In genomic region chr3:104066658-104067057, GRCh38 we compare ENCODE assay signal across 18 cellular contexts.
A peak's percentile ranks its signal among the peaks of the same experiment; 100 is the strongest.
DNase-seq lines count a peak whose midpoint lies in the region; ATAC-seq, FAIRE-seq and TF ChIP-seq lines count a peak whose summit lies in the region.
"Had no signal": no experiment of that assay in that cellular context is flagged by ENCODE, and none has a peak within 500 bp of the region (broad histone marks: within the 10 kb centered on the region; RNA-seq: fewer than 3 reads in every experiment).

No MANE protein-coding gene starts in this region.

- intact Hi-C loops in heart right ventricle (cut with DNase I) (no loop called here), posterior vena cava (cut with DNase I) (no loop called here)

- DNase-seq in HTR-8/SVneo (ENCODE audit: insufficient read length, low spot score) (peak; percentile 6), fibroblast of the aortic adventitia (ENCODE audit: low read depth) (peak; percentile 30), skeletal muscle cell (ENCODE audit: low read depth) (peak; percentile 69), heart right ventricle (no peak), posterior vena cava (ENCODE audit: low spot score) (no peak)
- DNase-seq in activated T-cell treated with anti-CD3 and anti-CD28 coated beads, Interleukin-2, amount 50 U/mL, for 72 hours = no peak
- DNase-seq: activated B cell treated with CpG ODN at 0.5 μM for 24 hours; CD8-positive, alpha-beta T cell; GDM1; GOT3; MG63; midbrain; nucleus accumbens; stomach had no signal

- H3K27me3 Mint-ChIP-seq in activated T-cell treated with anti-CD3 and anti-CD28 coated beads, Interleukin-2, amount 50 U/mL, for 72 hours (ENCODE audit: low read depth) = no peaks in the 10 kb centered on the region
- H3K27me3 Mint-ChIP-seq: activated B cell treated with CpG ODN at 0.5 μM for 24 hours; activated naive CD4-positive, alpha-beta T cell treated with anti-CD3 and anti-CD28 coated beads, Interleukin-2, amount 50 U/mL, for 24 hours had no signal

- peaks cover 0 to 6% of the 10 kb centered on the region in 2 donors for H3K9me3 Mint-ChIP-seq in activated T-cell treated with anti-CD3 and anti-CD28 coated beads, Interleukin-2, amount 50 U/mL, for 72 hours
- H3K9me3 Mint-ChIP-seq: activated B cell treated with CpG ODN at 0.5 μM for 24 hours; activated naive CD4-positive, alpha-beta T cell treated with anti-CD3 and anti-CD28 coated beads, Interleukin-2, amount 50 U/mL, for 24 hours; CD8-positive, alpha-beta T cell had no signal

- H3K4me1 Mint-ChIP-seq in activated T-cell treated with anti-CD3 and anti-CD28 coated beads, Interleukin-2, amount 50 U/mL, for 72 hours (ENCODE audit: low read depth) = no peaks in the 10 kb centered on the region
- H3K4me1 Mint-ChIP-seq: activated B cell treated with CpG ODN at 0.5 μM for 24 hours; activated naive CD4-positive, alpha-beta T cell treated with anti-CD3 and anti-CD28 coated beads, Interleukin-2, amount 50 U/mL, for 24 hours had no signal

- no peak for TF ChIP-seq CTCF in fibroblast of the aortic adventitia (IDR thresholded peaks at IDR 0.05; ENCODE audit: insufficient read depth, low read length)
- no peak for TF ChIP-seq CTCF in heart right ventricle (IDR thresholded peaks at IDR 0.05)

- FAIRE-seq in HTR-8/SVneo (lab: Jason Lieb, UNC) = no peak

- H3K9me3 ChIP-seq in heart right ventricle = peaks cover 0 to 7% (median 0%) of the 10 kb centered on the region in 11 donors
- H3K9me3 ChIP-seq: MG63, stomach had no signal

- H3K27ac Mint-ChIP-seq in activated T-cell treated with anti-CD3 and anti-CD28 coated beads, Interleukin-2, amount 50 U/mL, for 72 hours = no peak overlapping the region
- H3K27ac Mint-ChIP-seq: activated B cell treated with CpG ODN at 0.5 μM for 24 hours; activated naive CD4-positive, alpha-beta T cell treated with anti-CD3 and anti-CD28 coated beads, Interleukin-2, amount 50 U/mL, for 24 hours; CD8-positive, alpha-beta T cell had no signal

- H3K36me3 ChIP-seq in heart right ventricle = no peaks in the 10 kb centered on the region
- H3K36me3 ChIP-seq: MG63, stomach had no signal

- no peaks in the 10 kb centered on the region for H3K36me3 Mint-ChIP-seq in activated T-cell treated with anti-CD3 and anti-CD28 coated beads, Interleukin-2, amount 50 U/mL, for 72 hours (ENCODE audit: insufficient read depth in 2 of 2)
- H3K36me3 Mint-ChIP-seq: activated naive CD4-positive, alpha-beta T cell treated with anti-CD3 and anti-CD28 coated beads, Interleukin-2, amount 50 U/mL, for 24 hours; CD8-positive, alpha-beta T cell had no signal

- H3K27ac ChIP-seq in heart right ventricle = no peak overlapping the region
- H3K27ac ChIP-seq: stomach had no signal

- peak; percentile 76 for ATAC-seq in SK-N-SH treated with all-trans-retinoic acid at 6 μM for 48 hours
- no peak for ATAC-seq in heart right ventricle
- no peak for ATAC-seq in activated T-cell treated with anti-CD3 and anti-CD28 coated beads, Interleukin-2, amount 50 U/mL, for 72 hours (replicated peaks in 1 of 2)
- no peak for ATAC-seq in GM21529 (IDR thresholded peaks at IDR 0.05; ENCODE audit: unreplicated experiment)
- ATAC-seq: CD8-positive, alpha-beta T cell had no signal

- WGBS in heart right ventricle, 2 donors = 49 to 59% methylated on average over 2 of the region's 2 CpGs

- no peaks in the 10 kb centered on the region for H3K4me1 ChIP-seq in heart right ventricle
- H3K4me1 ChIP-seq: stomach had no signal

- H3K4me3 ChIP-seq in fibroblast of the aortic adventitia (ENCODE audit: low read depth, low read length) (no peak overlapping the region), skeletal muscle cell (ENCODE audit: low read depth, low read length) (no peak overlapping the region), heart right ventricle (no peak overlapping the region)
- H3K4me3 ChIP-seq: MG63, smooth muscle cell, stomach had no signal

- H3K4me3 Mint-ChIP-seq in activated T-cell treated with anti-CD3 and anti-CD28 coated beads, Interleukin-2, amount 50 U/mL, for 72 hours = no peak overlapping the region
- H3K4me3 Mint-ChIP-seq: activated B cell treated with CpG ODN at 0.5 μM for 24 hours; activated naive CD4-positive, alpha-beta T cell treated with anti-CD3 and anti-CD28 coated beads, Interleukin-2, amount 50 U/mL, for 24 hours; CD8-positive, alpha-beta T cell had no signal

- no peaks in the 10 kb centered on the region for H3K27me3 ChIP-seq in heart right ventricle
- H3K27me3 ChIP-seq: MG63, stomach had no signal

TF ChIP-seq in SK-N-SH treated with all-trans-retinoic acid at 6 μM for 48 hours, 23 proteins besides CTCF, POLR2A, EP300 and RAD21 (continues in another document):
- no peak for TF ChIP-seq ZNF565 (CRISPR knock-in tag; conservative IDR thresholded peaks at IDR 0.05; ENCODE audit: low read depth)
- TF ChIP-seq ZC3H10 (CRISPR knock-in tag; IDR thresholded peaks at IDR 0.05) = no peak
- no peak for TF ChIP-seq BACH2 (CRISPR knock-in tag; IDR thresholded peaks at IDR 0.05; ENCODE audit: borderline replicate concordance)
- TF ChIP-seq, protein P1, sequence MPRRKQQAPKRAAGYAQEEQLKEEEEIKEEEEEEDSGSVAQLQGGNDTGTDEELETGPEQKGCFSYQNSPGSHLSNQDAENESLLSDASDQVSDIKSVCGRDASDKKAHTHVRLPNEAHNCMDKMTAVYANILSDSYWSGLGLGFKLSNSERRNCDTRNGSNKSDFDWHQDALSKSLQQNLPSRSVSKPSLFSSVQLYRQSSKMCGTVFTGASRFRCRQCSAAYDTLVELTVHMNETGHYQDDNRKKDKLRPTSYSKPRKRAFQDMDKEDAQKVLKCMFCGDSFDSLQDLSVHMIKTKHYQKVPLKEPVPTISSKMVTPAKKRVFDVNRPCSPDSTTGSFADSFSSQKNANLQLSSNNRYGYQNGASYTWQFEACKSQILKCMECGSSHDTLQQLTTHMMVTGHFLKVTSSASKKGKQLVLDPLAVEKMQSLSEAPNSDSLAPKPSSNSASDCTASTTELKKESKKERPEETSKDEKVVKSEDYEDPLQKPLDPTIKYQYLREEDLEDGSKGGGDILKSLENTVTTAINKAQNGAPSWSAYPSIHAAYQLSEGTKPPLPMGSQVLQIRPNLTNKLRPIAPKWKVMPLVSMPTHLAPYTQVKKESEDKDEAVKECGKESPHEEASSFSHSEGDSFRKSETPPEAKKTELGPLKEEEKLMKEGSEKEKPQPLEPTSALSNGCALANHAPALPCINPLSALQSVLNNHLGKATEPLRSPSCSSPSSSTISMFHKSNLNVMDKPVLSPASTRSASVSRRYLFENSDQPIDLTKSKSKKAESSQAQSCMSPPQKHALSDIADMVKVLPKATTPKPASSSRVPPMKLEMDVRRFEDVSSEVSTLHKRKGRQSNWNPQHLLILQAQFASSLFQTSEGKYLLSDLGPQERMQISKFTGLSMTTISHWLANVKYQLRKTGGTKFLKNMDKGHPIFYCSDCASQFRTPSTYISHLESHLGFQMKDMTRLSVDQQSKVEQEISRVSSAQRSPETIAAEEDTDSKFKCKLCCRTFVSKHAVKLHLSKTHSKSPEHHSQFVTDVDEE (CRISPR knock-in tag; IDR thresholded peaks at IDR 0.05) = no peak
- no peak for TF ChIP-seq ZNF70 (CRISPR knock-in tag; IDR thresholded peaks at IDR 0.05)
- TF ChIP-seq ISL1 (CRISPR knock-in tag; IDR thresholded peaks at IDR 0.05) = peak; percentile 92
- peak; percentile 32; the same call in 1 of the 2 replicates for TF ChIP-seq TOX (CRISPR knock-in tag; IDR thresholded peaks at IDR 0.05; ENCODE audit: borderline replicate concordance)
- TF ChIP-seq OSR1 (CRISPR knock-in tag; IDR thresholded peaks at IDR 0.05) = no peak
- no peak for TF ChIP-seq ZNF8 (CRISPR knock-in tag; IDR thresholded peaks at IDR 0.05)
- no peak for TF ChIP-seq PPARA (CRISPR knock-in tag; IDR thresholded peaks at IDR 0.05; ENCODE audit: borderline replicate concordance)
- no peak for TF ChIP-seq ZFP30 (CRISPR knock-in tag; IDR thresholded peaks at IDR 0.05)
- no peak for TF ChIP-seq SNAI2 (CRISPR knock-in tag; IDR thresholded peaks at IDR 0.05)
- TF ChIP-seq, protein P2, sequence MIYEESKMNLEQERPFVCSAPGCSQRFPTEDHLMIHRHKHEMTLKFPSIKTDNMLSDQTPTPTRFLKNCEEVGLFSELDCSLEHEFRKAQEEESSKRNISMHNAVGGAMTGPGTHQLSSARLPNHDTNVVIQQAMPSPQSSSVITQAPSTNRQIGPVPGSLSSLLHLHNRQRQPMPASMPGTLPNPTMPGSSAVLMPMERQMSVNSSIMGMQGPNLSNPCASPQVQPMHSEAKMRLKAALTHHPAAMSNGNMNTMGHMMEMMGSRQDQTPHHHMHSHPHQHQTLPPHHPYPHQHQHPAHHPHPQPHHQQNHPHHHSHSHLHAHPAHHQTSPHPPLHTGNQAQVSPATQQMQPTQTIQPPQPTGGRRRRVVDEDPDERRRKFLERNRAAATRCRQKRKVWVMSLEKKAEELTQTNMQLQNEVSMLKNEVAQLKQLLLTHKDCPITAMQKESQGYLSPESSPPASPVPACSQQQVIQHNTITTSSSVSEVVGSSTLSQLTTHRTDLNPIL (CRISPR knock-in tag; IDR thresholded peaks at IDR 0.05; ENCODE audit: low read depth) = no peak
- TF ChIP-seq ARNTL (CRISPR knock-in tag; IDR thresholded peaks at IDR 0.05; ENCODE audit: borderline replicate concordance, low read depth) = no peak
- no peak for TF ChIP-seq TCF4 (CRISPR knock-in tag; IDR thresholded peaks at IDR 0.05; ENCODE audit: borderline replicate concordance)
- TF ChIP-seq, protein P3, sequence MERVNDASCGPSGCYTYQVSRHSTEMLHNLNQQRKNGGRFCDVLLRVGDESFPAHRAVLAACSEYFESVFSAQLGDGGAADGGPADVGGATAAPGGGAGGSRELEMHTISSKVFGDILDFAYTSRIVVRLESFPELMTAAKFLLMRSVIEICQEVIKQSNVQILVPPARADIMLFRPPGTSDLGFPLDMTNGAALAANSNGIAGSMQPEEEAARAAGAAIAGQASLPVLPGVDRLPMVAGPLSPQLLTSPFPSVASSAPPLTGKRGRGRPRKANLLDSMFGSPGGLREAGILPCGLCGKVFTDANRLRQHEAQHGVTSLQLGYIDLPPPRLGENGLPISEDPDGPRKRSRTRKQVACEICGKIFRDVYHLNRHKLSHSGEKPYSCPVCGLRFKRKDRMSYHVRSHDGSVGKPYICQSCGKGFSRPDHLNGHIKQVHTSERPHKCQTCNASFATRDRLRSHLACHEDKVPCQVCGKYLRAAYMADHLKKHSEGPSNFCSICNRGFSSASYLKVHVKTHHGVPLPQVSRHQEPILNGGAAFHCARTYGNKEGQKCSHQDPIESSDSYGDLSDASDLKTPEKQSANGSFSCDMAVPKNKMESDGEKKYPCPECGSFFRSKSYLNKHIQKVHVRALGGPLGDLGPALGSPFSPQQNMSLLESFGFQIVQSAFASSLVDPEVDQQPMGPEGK (CRISPR knock-in tag; IDR thresholded peaks at IDR 0.05; ENCODE audit: borderline replicate concordance) = no peak
- no peak for TF ChIP-seq ESRRG (CRISPR knock-in tag; IDR thresholded peaks at IDR 0.05)
- no peak for TF ChIP-seq CSDC2 (CRISPR knock-in tag; IDR thresholded peaks at IDR 0.05)

Comparison
In these comparisons a context has a peak if more than half of its experiments do, and no peak if none do; other contexts are left out.
1. DNase-seq: peak in HTR-8/SVneo (single experiment), fibroblast of the aortic adventitia (single experiment) and skeletal muscle cell (single experiment); none in heart right ventricle (0 of 2), posterior vena cava (single experiment) and activated T-cell treated with anti-CD3 and anti-CD28 coated beads, Interleukin-2, amount 50 U/mL, for 72 hours (0 of 2).